22 cellular contexts compared by ENCODE assay signal in the genomic region with DNA sequence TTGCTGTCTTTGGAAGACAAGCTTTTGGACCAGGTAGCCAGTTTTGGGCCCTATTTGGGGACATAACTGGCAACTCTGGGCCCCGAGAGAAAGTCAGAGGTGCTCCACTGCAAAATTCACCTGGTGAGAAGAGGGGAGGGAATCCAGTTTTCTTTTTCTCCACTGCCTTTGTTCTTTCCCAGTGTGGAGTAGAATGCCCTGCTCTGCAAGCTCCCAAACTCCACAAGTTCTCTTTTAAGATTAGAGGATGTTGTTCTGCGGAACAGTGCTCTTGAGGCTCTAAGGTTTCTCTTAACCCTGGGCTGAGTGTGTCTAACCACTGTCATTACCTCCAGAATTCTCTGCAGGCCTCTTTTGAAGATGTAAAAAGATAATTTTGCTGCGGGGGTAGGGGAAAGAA. TPM values are rescaled to one million over a fixed set of nuclear protein-coding genes. Genes with fewer than 3 reads are reported as not detected.
DNase-seq lines count a peak whose midpoint lies in the region; ATAC-seq and TF ChIP-seq lines count a peak whose summit lies in the region.
"Had no signal": no experiment of that assay in that cellular context is flagged by ENCODE, and none has a peak within 500 bp of the region (broad histone marks: within the 10 kb centered on the region; RNA-seq: fewer than 3 reads in every experiment).

No MANE protein-coding gene starts in this region.

- no peak overlapping the region for H2AK5ac ChIP-seq in mesendoderm (ENCODE audit: low read length)
- H2AK5ac ChIP-seq in trophoblast cell (ENCODE audit: low read length), result no peak overlapping the region

- no peak overlapping the region for H2BK15ac ChIP-seq in mesendoderm (replicated peaks; ENCODE audit: low read depth)

- no peaks in the 10 kb centered on the region for H3K79me1 ChIP-seq in mesendoderm (ENCODE audit: low read length)
- peaks cover 2% of the 10 kb centered on the region for H3K79me1 ChIP-seq in trophoblast cell (ENCODE audit: low read length)

- POLR2A ChIA-PET in RWPE1 (lab: Yijun Ruan, JAX; ENCODE audit: low non-redundant PET), result no interaction called here

- H2AFZ ChIP-seq in GM23338, result no peak overlapping the region
- H2AFZ ChIP-seq in trophoblast cell (ENCODE audit: insufficient read depth, low read length, poor library complexity), result no peak overlapping the region
- H2AFZ ChIP-seq: GM23248 had no signal

- H3K4me3 ChIP-seq in GM23338, result no peak overlapping the region
- H3K4me3 ChIP-seq in mesendoderm (ENCODE audit: low read length), result no peak overlapping the region
- H3K4me3 ChIP-seq in trophoblast cell (ENCODE audit: low read depth, low read length), result no peak overlapping the region
- H3K4me3 ChIP-seq in spleen, result no peak overlapping the region
- H3K4me3 ChIP-seq: A549; BLaER1 treated with 17β-estradiol and CSF1 and Interleukin-3, amounts not matched to agents 10 nM and 100 nM; GM12878; GM23248; HAP-1 had no signal

- no CpG with 5 or more reads among the region's 3 CpGs for WGBS in mesendoderm (ENCODE audit: extremely low coverage, insufficient coverage, low lambda C conversion rate)
- no CpG with 5 or more reads among the region's 3 CpGs for WGBS in trophoblast cell (ENCODE audit: extremely low coverage, insufficient coverage, insufficient read length)
- 87 to 99% (median 91%) methylated on average over 3 of the region's 3 CpGs for WGBS in spleen, 5 donors

- H3K79me2 ChIP-seq in GM23338 (replicated peaks; ENCODE audit: insufficient read depth), result no peaks in the 10 kb centered on the region
- no peaks in the 10 kb centered on the region for H3K79me2 ChIP-seq in mesendoderm (ENCODE audit: control insufficient read depth, insufficient read depth, low read length)
- H3K79me2 ChIP-seq in trophoblast cell (ENCODE audit: control insufficient read depth, insufficient read depth, low read length, poor library complexity), result peaks cover 2% of the 10 kb centered on the region

- CTCF ChIA-PET in RWPE1 (lab: Yijun Ruan, JAX), result no interaction called here

- intact Hi-C loops in spleen (cut with DNase I; ENCODE audit: low total_unique reads), result no loop called here

- ATAC-seq in GM23338, result peak; percentile 66; the same call in 2 of the 3 replicates
- no peak for ATAC-seq in stimulated activated naive CD8-positive, alpha-beta T cell treated with anti-CD3 and anti-CD28 coated beads, Interleukin-15, Interleukin-2, amounts not matched to agents 100 U/mL and 50 U/mL, for 24 hours
- ATAC-seq: A549, GM12878 had no signal

- H3K27me3 ChIP-seq in GM23338 (ENCODE audit: insufficient read depth) (no peaks in the 10 kb centered on the region), mesendoderm (ENCODE audit: insufficient read depth, low read length, poor library complexity) (no peaks in the 10 kb centered on the region), trophoblast cell (ENCODE audit: insufficient read depth, low read length) (no peaks in the 10 kb centered on the region), spleen (replicated peaks in 1 of 7) (no peaks in the 10 kb centered on the region)
- H3K27me3 ChIP-seq: BE2C; BLaER1 treated with 17β-estradiol and CSF1 and Interleukin-3, amounts not matched to agents 10 nM and 100 nM had no signal

- no peak overlapping the region for H4K5ac ChIP-seq in mesendoderm (ENCODE audit: low read length)

- H3K36me3 ChIP-seq in GM23338 (ENCODE audit: insufficient read depth) (no peaks in the 10 kb centered on the region), mesendoderm (ENCODE audit: control insufficient read depth, insufficient read depth, low read length) (no peaks in the 10 kb centered on the region), trophoblast cell (ENCODE audit: control insufficient read depth in 1 of 2, insufficient read depth in 2 of 2, low read length in 2 of 2) (peaks cover 7 to 11% of the 10 kb centered on the region in 2 experiments), spleen (no peaks in the 10 kb centered on the region)
- H3K36me3 ChIP-seq: BE2C, HAP-1 had no signal

- peaks cover 6% of the 10 kb centered on the region for H3K4me1 ChIP-seq in GM23338 (ENCODE audit: insufficient read depth)
- H3K4me1 ChIP-seq in mesendoderm (ENCODE audit: control insufficient read depth, low read depth, low read length), result peaks cover 4% of the 10 kb centered on the region
- H3K4me1 ChIP-seq in trophoblast cell (ENCODE audit: control insufficient read depth in 1 of 2, insufficient read depth in 2 of 2, low read length in 2 of 2), result peaks cover 2 to 4% of the 10 kb centered on the region in 2 experiments
- peaks cover 0 to 3% (median 0%) of the 10 kb centered on the region in 6 donors for H3K4me1 ChIP-seq in spleen
- H3K4me1 ChIP-seq: A549 had no signal

- H3K4ac ChIP-seq in mesendoderm (ENCODE audit: low read depth, low read length), result no peak overlapping the region
- no peak overlapping the region for H3K4ac ChIP-seq in trophoblast cell (ENCODE audit: low read depth, low read length)

- H3K4me3 Mint-ChIP-seq in GM23338, result no peak overlapping the region
- no peak overlapping the region for H3K4me3 Mint-ChIP-seq in HFFc6
- H3K4me3 Mint-ChIP-seq: CD14-positive monocyte; CD4-positive, alpha-beta T cell; CD8-positive, alpha-beta memory T cell had no signal

- H3K4me2 ChIP-seq in GM23338 (no peak overlapping the region), mesendoderm (ENCODE audit: low read length) (no peak overlapping the region), trophoblast cell (ENCODE audit: low read length) (no peak overlapping the region)
- H3K4me2 ChIP-seq: A549; BLaER1 treated with 17β-estradiol and CSF1 and Interleukin-3, amounts not matched to agents 10 nM and 100 nM had no signal

- no peak for DNase-seq in GM23338 (ENCODE audit: low spot score)
- DNase-seq in HFFc6, result no peak
- DNase-seq in mesendoderm, result no peak
- no peak for DNase-seq in trophoblast cell
- no peak for DNase-seq in stimulated activated naive CD8-positive, alpha-beta T cell treated with anti-CD3 and anti-CD28 coated beads, Interleukin-15, Interleukin-2, amounts not matched to agents 100 U/mL and 50 U/mL, for 24 hours
- DNase-seq in RWPE1 (ENCODE audit: low spot score), result no peak
- no peak for DNase-seq in spleen
- DNase-seq: ACHN; AML-193; BE2C; CD4-positive, alpha-beta T cell; CD8-positive, alpha-beta memory T cell; DMS 273 treated with DMSO at 0.1 percent for 48 hours; DMS79; EL; GDM1; GM23248 had no signal

- TF ChIP-seq CTCF in GM23338 (conservative IDR thresholded peaks at IDR 0.05; ENCODE audit: low read depth in 2 of 2), result no peak
- no peak for TF ChIP-seq CTCF in HFFc6 (IDR thresholded peaks at IDR 0.05)
- no peak for TF ChIP-seq CTCF in RWPE1 (conservative IDR thresholded peaks at IDR 0.05; ENCODE audit: low read depth)
- no peak for TF ChIP-seq CTCF in spleen (IDR thresholded peaks at IDR 0.05 in 8 of 11, conservative IDR thresholded peaks at IDR 0.05 in 3 of 11)

- H3K18ac ChIP-seq in mesendoderm (ENCODE audit: low read length) (no peak overlapping the region), trophoblast cell (ENCODE audit: low read length) (no peak overlapping the region)

- peak overlapping the region; percentile 34 for H2BK12ac ChIP-seq in trophoblast cell (ENCODE audit: low read length)

- TF ChIP-seq POLR2A in spleen (IDR thresholded peaks at IDR 0.05), result no peak

- H3K9me3 ChIP-seq in trophoblast cell (ENCODE audit: insufficient read depth, low read depth, low read length) (no peaks in the 10 kb centered on the region), spleen (no peaks in the 10 kb centered on the region)
- H3K9me3 ChIP-seq: A549; BE2C; BLaER1 treated with 17β-estradiol and CSF1 and Interleukin-3, amounts not matched to agents 10 nM and 100 nM; HAP-1 had no signal

- H3K36me3 Mint-ChIP-seq in GM23338 (ENCODE audit: low read depth) (peaks cover 4% of the 10 kb centered on the region; the same call in 1 of the 3 replicates), HFFc6 (ENCODE audit: low read depth) (peaks cover 40% of the 10 kb centered on the region)
- H3K36me3 Mint-ChIP-seq: CD14-positive monocyte had no signal

- H2BK120ac ChIP-seq in mesendoderm (ENCODE audit: low read depth, low read length) (peak overlapping the region; percentile 38), trophoblast cell (ENCODE audit: insufficient read depth, low read length, poor library complexity) (no peak overlapping the region)

- H4K20me1 ChIP-seq in GM23338 (replicated peaks; ENCODE audit: insufficient read depth), result no peaks in the 10 kb centered on the region

- no peaks in the 10 kb centered on the region for H3K9me2 ChIP-seq in GM23338 (ENCODE audit: insufficient read depth)

- H3F3A ChIP-seq in GM23338 (replicated peaks; ENCODE audit: low read depth), result no peaks in the 10 kb centered on the region

- H3K4me1 Mint-ChIP-seq in GM23338 (peaks cover 4% of the 10 kb centered on the region; the same call in 2 of the 3 replicates), HFFc6 (ENCODE audit: low read depth) (peaks cover 83% of the 10 kb centered on the region)
- H3K4me1 Mint-ChIP-seq: CD8-positive, alpha-beta memory T cell had no signal

- no peak overlapping the region for H3K56ac ChIP-seq in mesendoderm (ENCODE audit: low read length)

- no peak overlapping the region for H4K12ac ChIP-seq in trophoblast cell (ENCODE audit: low read depth, low read length)

- H3K9ac ChIP-seq in mesendoderm (ENCODE audit: low read length) (no peak overlapping the region), trophoblast cell (ENCODE audit: low read length) (no peak overlapping the region)
- H3K9ac ChIP-seq: BLaER1 treated with 17β-estradiol and CSF1 and Interleukin-3, amounts not matched to agents 10 nM and 100 nM; GM23248 had no signal

- no peak overlapping the region for H3K27ac Mint-ChIP-seq in GM23338
- H3K27ac Mint-ChIP-seq in HFFc6, result peak overlapping the region; percentile 52; the same call in 1 of the 2 replicates
- H3K27ac Mint-ChIP-seq: CD14-positive monocyte; CD4-positive, alpha-beta T cell; CD8-positive, alpha-beta memory T cell had no signal

- H2BK5ac ChIP-seq in mesendoderm (ENCODE audit: low read length) (no peak overlapping the region), trophoblast cell (ENCODE audit: low read depth, low read length, poor library complexity) (peak overlapping the region; percentile 63)

- H4K8ac ChIP-seq in mesendoderm (ENCODE audit: low read depth, low read length), result no peak overlapping the region
- H4K8ac ChIP-seq in trophoblast cell (ENCODE audit: low read depth, low read length), result peak overlapping the region; percentile 73

- H3K27me3 Mint-ChIP-seq in GM23338 (ENCODE audit: insufficient read depth, low read depth, poor library complexity) (peaks cover 2% of the 10 kb centered on the region), HFFc6 (ENCODE audit: insufficient read depth) (peaks cover 2% of the 10 kb centered on the region; the same call in 1 of the 2 replicates)
- H3K27me3 Mint-ChIP-seq: CD4-positive, alpha-beta T cell; CD8-positive, alpha-beta memory T cell had no signal

- no peak overlapping the region for H4K91ac ChIP-seq in trophoblast cell (ENCODE audit: low read depth, low read length)

- H3K23ac ChIP-seq in mesendoderm (ENCODE audit: low read length) (no peak overlapping the region), trophoblast cell (ENCODE audit: low read length) (no peak overlapping the region)

- H3K27ac ChIP-seq in GM23338 (ENCODE audit: low read depth) (no peak overlapping the region), mesendoderm (ENCODE audit: low read depth, low read length) (no peak overlapping the region), trophoblast cell (ENCODE audit: low read depth, low read length) (peak overlapping the region; percentile 71), RWPE1 (no peak overlapping the region), spleen (no peak overlapping the region)
- H3K27ac ChIP-seq: A549; BLaER1 treated with 17β-estradiol and CSF1 and Interleukin-3, amounts not matched to agents 10 nM and 100 nM; GM23248 had no signal

- H3K14ac ChIP-seq in trophoblast cell (ENCODE audit: low read length), result no peak overlapping the region

- H3K9me3 Mint-ChIP-seq in GM23338 (no peaks in the 10 kb centered on the region), HFFc6 (no peaks in the 10 kb centered on the region)
- H3K9me3 Mint-ChIP-seq: CD14-positive monocyte; CD4-positive, alpha-beta T cell; CD8-positive, alpha-beta memory T cell had no signal

RNA-seq across cellular contexts. Expression of a gene that starts 25.3 kb away (rescaled TPM):
- total RNA-seq in GM23338 (2014; rRNA removed; shearing (Covaris generic)), result 26.4 and 27.6 TPM in 2 replicates
- polyA plus RNA-seq in GM23338 (2016; fragmentation: Nextera tagmentation; extraction: Ambion mirVana) (11.7 and 13.4 TPM in 2 replicates), spleen (1 to 10 TPM; 1.5 to 3.6 (median 2.4) TPM)
- total RNA-seq in HFFc6 (2021; fragmentation: NEBNext Ultra II Directional; extraction: Animal tissue kit (Norgen Biotek cat#: 25700)), result 100 to 1,000 TPM in 3 of 6 experiments, 10 to 100 TPM in 3; 80.7 to 110 (median 97.9) TPM
- 10.5 TPM for polyA plus RNA-seq in mesendoderm (2013, experiment 1 of 2)
- polyA plus RNA-seq in mesendoderm (2013, experiment 2 of 2), result 11.5 TPM
- 81.5 and 86.2 TPM in 2 replicates for polyA plus RNA-seq in trophoblast cell (2013)
- total RNA-seq in spleen, result 10 to 100 TPM in 1 of 7 donors, 1 to 10 TPM in 6; 3.0 to 11.7 (median 4.1) TPM
